ENCODE assay signal across 24 cellular contexts in genomic region chr6:127980996-127981395, GRCh38.
DNase-seq lines count a peak whose midpoint lies in the region; ATAC-seq and TF ChIP-seq lines count a peak whose summit lies in the region.
"Had no signal": no experiment of that assay in that cellular context is flagged by ENCODE, and none has a peak within 500 bp of the region (broad histone marks: within the 10 kb centered on the region; RNA-seq: fewer than 3 reads in every experiment).

No MANE protein-coding gene starts in this region.

- H3K4me3 Mint-ChIP-seq in CD8-positive, alpha-beta memory T cell: peak overlapping the region; percentile 32 to 84 (median 72)
- H3K4me3 Mint-ChIP-seq in activated CD8-positive, alpha-beta T cell treated with anti-CD3 and anti-CD28 coated beads, Interleukin-2, amount 10 ng/mL, durations not matched to agents 7 days and 5 days: peak overlapping the region; percentile 42
- H3K4me3 Mint-ChIP-seq: activated B cell treated with CpG ODN at 0.5 μM for 24 hours, mesothelial cell of epicardium, natural killer cell had no signal

- POLR2A ChIA-PET in CD8-positive, alpha-beta memory T cell (lab: Charles Lee): interaction anchor here (0.7 to 1.5 kb wide), 3 partner anchors 16 to 80 kb away, joined by 3 to 4 read pairs (median 3); partner anchors contain the start of gene THEMIS
- POLR2A ChIA-PET in activated CD8-positive, alpha-beta T cell treated with anti-CD3 and anti-CD28 coated beads, Interleukin-2, amount 10 ng/mL, durations not matched to agents 7 days and 5 days (lab: Charles Lee): interaction anchor here (1.1 to 1.3 kb wide), 3 partner anchors 9 to 87 kb away, joined by 3 to 5 read pairs (median 4); no protein-coding TSS in a partner anchor

- peaks cover 25 to 64% (median 53%) of the 10 kb centered on the region in 3 donors for H3K4me1 Mint-ChIP-seq in CD8-positive, alpha-beta memory T cell
- H3K4me1 Mint-ChIP-seq in activated CD8-positive, alpha-beta T cell treated with anti-CD3 and anti-CD28 coated beads, Interleukin-2, amount 10 ng/mL, durations not matched to agents 7 days and 5 days (ENCODE audit: low read depth): peaks cover 64% of the 10 kb centered on the region
- H3K4me1 Mint-ChIP-seq: mesothelial cell of epicardium had no signal

- no peak for TF ChIP-seq CTCF in gastroesophageal sphincter (IDR thresholded peaks at IDR 0.05)

- H3K27me3 Mint-ChIP-seq in CD8-positive, alpha-beta memory T cell: no peaks in the 10 kb centered on the region
- no peaks in the 10 kb centered on the region for H3K27me3 Mint-ChIP-seq in activated CD8-positive, alpha-beta T cell treated with anti-CD3 and anti-CD28 coated beads, Interleukin-2, amount 10 ng/mL, durations not matched to agents 7 days and 5 days (ENCODE audit: low read depth)
- H3K27me3 Mint-ChIP-seq: activated B cell treated with CpG ODN at 0.5 μM for 24 hours had no signal

- no peak for TF ChIP-seq EP300 in gastroesophageal sphincter (IDR thresholded peaks at IDR 0.05)

- TF ChIP-seq POLR2A in gastroesophageal sphincter (IDR thresholded peaks at IDR 0.05): no peak

- H3K27ac ChIP-seq in CD8-positive, alpha-beta memory T cell (ENCODE audit: low read depth, low read length): no peak overlapping the region
- no peak overlapping the region for H3K27ac ChIP-seq in gastroesophageal sphincter
- H3K27ac ChIP-seq: BLaER1 treated with 17β-estradiol and CSF1 and Interleukin-3, amounts not matched to agents 10 nM and 100 nM; esophagus squamous epithelium; gastrocnemius medialis; upper lobe of right lung had no signal

- no peaks in the 10 kb centered on the region for H3K27me3 ChIP-seq in CD8-positive, alpha-beta memory T cell (ENCODE audit: insufficient read depth, low read length, poor library complexity, severe bottlenecking)
- no peaks in the 10 kb centered on the region for H3K27me3 ChIP-seq in gastroesophageal sphincter
- H3K27me3 ChIP-seq: BLaER1 treated with 17β-estradiol and CSF1 and Interleukin-3, amounts not matched to agents 10 nM and 100 nM; esophagus squamous epithelium; gastrocnemius medialis; upper lobe of right lung had no signal

- ATAC-seq in activated CD8-positive, alpha-beta T cell treated with anti-CD3 and anti-CD28 coated beads, Interleukin-2, amount 10 ng/mL, durations not matched to agents 7 days and 5 days: no peak
- peak; percentile 20 for ATAC-seq in gastroesophageal sphincter
- ATAC-seq in GM18907 (IDR thresholded peaks at IDR 0.05; ENCODE audit: unreplicated experiment): no peak
- ATAC-seq in HG03460 (IDR thresholded peaks at IDR 0.05; ENCODE audit: unreplicated experiment): no peak
- ATAC-seq: activated naive CD4-positive, alpha-beta T cell treated with anti-CD3 and anti-CD28 coated beads, Interleukin-2, amount 50 U/mL, for 72 hours; gastrocnemius medialis; left ventricle myocardium superior; natural killer cell; upper lobe of right lung had no signal

- 83 to 93% methylated on average over 2 to 5 of the region's 5 CpGs for WGBS in gastroesophageal sphincter (ENCODE audit: low coverage in 1 of 2), 2 donors

- H3K36me3 Mint-ChIP-seq in CD8-positive, alpha-beta memory T cell: peaks cover 0 to 5% (median 0%) of the 10 kb centered on the region in 3 donors
- peaks cover 56% of the 10 kb centered on the region for H3K36me3 Mint-ChIP-seq in activated CD8-positive, alpha-beta T cell treated with anti-CD3 and anti-CD28 coated beads, Interleukin-2, amount 10 ng/mL, durations not matched to agents 7 days and 5 days (ENCODE audit: low read depth)
- H3K36me3 Mint-ChIP-seq: natural killer cell had no signal

- no peaks in the 10 kb centered on the region for H3K9me3 ChIP-seq in CD8-positive, alpha-beta memory T cell (ENCODE audit: low read length)
- H3K9me3 ChIP-seq in gastroesophageal sphincter: no peaks in the 10 kb centered on the region
- H3K9me3 ChIP-seq: BLaER1 treated with 17β-estradiol and CSF1 and Interleukin-3, amounts not matched to agents 10 nM and 100 nM; esophagus squamous epithelium; gastrocnemius medialis; HAP-1; upper lobe of right lung had no signal

- no peaks in the 10 kb centered on the region for H3K9me3 Mint-ChIP-seq in CD8-positive, alpha-beta memory T cell
- H3K9me3 Mint-ChIP-seq in activated CD8-positive, alpha-beta T cell treated with anti-CD3 and anti-CD28 coated beads, Interleukin-2, amount 10 ng/mL, durations not matched to agents 7 days and 5 days (ENCODE audit: insufficient read depth): no peaks in the 10 kb centered on the region
- H3K9me3 Mint-ChIP-seq: activated B cell treated with CpG ODN at 0.5 μM for 24 hours; activated naive CD4-positive, alpha-beta T cell treated with anti-CD3 and anti-CD28 coated beads, Interleukin-2, amount 50 U/mL, for 72 hours; mesothelial cell of epicardium; natural killer cell had no signal

- no peaks in the 10 kb centered on the region for H3K4me1 ChIP-seq in CD8-positive, alpha-beta memory T cell (ENCODE audit: insufficient read depth, low read length)
- H3K4me1 ChIP-seq in gastroesophageal sphincter: no peaks in the 10 kb centered on the region
- H3K4me1 ChIP-seq: esophagus squamous epithelium, gastrocnemius medialis, upper lobe of right lung had no signal

- DNase-seq in CD8-positive, alpha-beta memory T cell: no peak
- no peak for DNase-seq in activated CD8-positive, alpha-beta T cell treated with anti-CD3 and anti-CD28 coated beads, Interleukin-2, amount 10 ng/mL, durations not matched to agents 7 days and 5 days
- DNase-seq in occipital lobe (lab: John Stamatoyannopoulos, UW) (peak; percentile 19), NCI-H345 treated with DMSO at 0.1 percent for 48 hours (lab: John Stamatoyannopoulos, UW; ENCODE audit: unreplicated experiment) (no peak)
- DNase-seq: activated B cell treated with CpG ODN at 0.5 μM for 24 hours; Calu3; dermis blood vessel endothelial cell; DND-41; esophagus squamous epithelium; gastrocnemius medialis; left ventricle myocardium superior; MV-4-11; natural killer cell; NCI-H1436 treated with DMSO at 0.1 percent for 48 hours; SHP77 treated with DMSO at 0.1 percent for 48 hours; stimulated activated CD4-positive, alpha-beta T cell treated with anti-CD3 and anti-CD28 coated beads, Interleukin-2, amount 100 ng/mL, for 24 hours; upper lobe of right lung had no signal

- H3K36me3 ChIP-seq in CD8-positive, alpha-beta memory T cell (ENCODE audit: insufficient read depth, low read length): no peaks in the 10 kb centered on the region
- peaks cover 0 to 92% of the 10 kb centered on the region in 2 donors for H3K36me3 ChIP-seq in gastroesophageal sphincter
- H3K36me3 ChIP-seq: HAP-1 had no signal

- H3K27ac Mint-ChIP-seq in CD8-positive, alpha-beta memory T cell: peak overlapping the region in 7 of 8 donors; percentile 20 to 91 (median 80)
- peak overlapping the region; percentile 50 for H3K27ac Mint-ChIP-seq in activated CD8-positive, alpha-beta T cell treated with anti-CD3 and anti-CD28 coated beads, Interleukin-2, amount 10 ng/mL, durations not matched to agents 7 days and 5 days
- H3K27ac Mint-ChIP-seq: activated B cell treated with CpG ODN at 0.5 μM for 24 hours; activated naive CD4-positive, alpha-beta T cell treated with anti-CD3 and anti-CD28 coated beads, Interleukin-2, amount 50 U/mL, for 72 hours; mesothelial cell of epicardium; natural killer cell had no signal

- no peak overlapping the region for H3K4me3 ChIP-seq in CD8-positive, alpha-beta memory T cell (ENCODE audit: low read length)
- no peak overlapping the region for H3K4me3 ChIP-seq in gastroesophageal sphincter
- H3K4me3 ChIP-seq: BLaER1 treated with 17β-estradiol and CSF1 and Interleukin-3, amounts not matched to agents 10 nM and 100 nM; esophagus squamous epithelium; gastrocnemius medialis; HAP-1; upper lobe of right lung had no signal

- CTCF ChIA-PET in CD8-positive, alpha-beta memory T cell (lab: Charles Lee): interaction anchor here (0.8 to 3.3 kb wide), 3 partner anchors 10 to 126 kb away, joined by 3 to 11 read pairs (median 3); no protein-coding TSS in a partner anchor
- CTCF ChIA-PET in activated CD8-positive, alpha-beta T cell treated with anti-CD3 and anti-CD28 coated beads, Interleukin-2, amount 10 ng/mL, durations not matched to agents 7 days and 5 days (lab: Charles Lee): interaction anchor here (0.6 to 1.9 kb wide), 5 partner anchors 8 to 347 kb away, joined by 3 to 7 read pairs (median 3); no protein-coding TSS in a partner anchor
